In genomic region chr6:145018027-145018426, GRCh38 we compare ENCODE assay signal across 26 cellular contexts.
"Had no signal": no experiment of that assay in that cellular context is flagged by ENCODE, and none has a peak within 500 bp of the region (broad histone marks: within the 10 kb centered on the region; RNA-seq: fewer than 3 reads in every experiment).

No MANE protein-coding gene starts in this region.

- H3K27me3 ChIP-seq: ascending aorta, cardiac muscle cell, MG63, Peyer's patch, SJSA1 had no signal

- H3K9me3 ChIP-seq: ascending aorta, MG63, Peyer's patch, SJSA1, SK-N-SH had no signal

- H3K4me3 ChIP-seq: ascending aorta, cardiac muscle cell, MG63, Peyer's patch, SJSA1 had no signal

- ATAC-seq: PC-3 had no signal

- H3K4me1 ChIP-seq: ascending aorta, Peyer's patch had no signal

- H3K4me2 ChIP-seq: SK-N-SH had no signal

- DNase-seq: activated CD4-positive, alpha-beta T cell treated with anti-CD3 and anti-CD28 coated beads, Interleukin-2, amount 10 ng/mL, durations not matched to agents 24 days and 14 days; activated CD4-positive, alpha-beta T cell treated with anti-CD3 and anti-CD28 coated beads, Interleukin-2, amount 50 U/mL, for 4 hours; activated CD8-positive, alpha-beta T cell treated with anti-CD3 and anti-CD28 coated beads for 36 hours; activated gamma-delta T cell; activated naive CD4-positive, alpha-beta T cell treated with Interleukin-2 at 50 U/mL for 16 hours; activated naive CD8-positive, alpha-beta T cell treated with anti-CD3 and anti-CD28 coated beads, Interleukin-2, amount 10 ng/mL, durations not matched to agents 7 days and 5 days; activated T-cell treated with anti-CD3 and anti-CD28 coated beads, Interleukin-2, amount 50 U/mL, for 1 hour; amygdala; Kasumi-1; MG63; NCI-H1092 treated with DMSO at 0.1 percent for 48 hours; NCI-H1417; NCI-H146; NCI-H187; NCI-H2029 treated with DMSO at 0.1 percent for 48 hours; NCI-H2171 treated with DMSO at 0.1 percent for 48 hours; NCI-H446 treated with DMSO at 0.1 percent for 48 hours; NCI-H524; Peyer's patch; RPMI8226; SHP77 treated with DMSO at 0.1 percent for 48 hours; SK-N-SH had no signal

- H3K36me3 ChIP-seq: ascending aorta, cardiac muscle cell, MG63, Peyer's patch, SJSA1 had no signal

- H3K27ac ChIP-seq: ascending aorta, cardiac muscle cell, Peyer's patch, SJSA1 had no signal

- H3K9ac ChIP-seq: SK-N-SH had no signal
